ENCODE assay signal across 11 cellular contexts in the genomic region with DNA sequence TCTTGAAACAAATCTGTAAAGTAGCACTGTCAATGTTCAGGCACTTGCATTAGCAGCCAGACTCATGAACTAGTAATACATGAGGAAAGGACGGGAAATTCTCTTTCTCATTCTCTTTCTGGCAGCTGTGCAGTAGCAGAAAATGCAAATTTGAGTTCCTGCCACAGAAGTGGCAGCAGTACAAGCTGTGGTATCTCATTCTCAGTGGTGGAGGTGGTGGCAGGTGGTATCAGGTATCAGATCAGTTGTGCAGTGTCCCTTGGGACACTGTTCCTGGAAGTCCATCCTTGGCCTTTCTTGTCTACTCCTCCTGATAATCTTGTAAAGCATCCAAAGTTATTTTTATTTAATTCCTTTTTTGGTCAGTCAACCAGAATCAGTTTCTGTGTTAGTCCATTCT.
DNase-seq lines count a peak whose midpoint lies in the region; ATAC-seq and TF ChIP-seq lines count a peak whose summit lies in the region.
"Had no signal": no experiment of that assay in that cellular context is flagged by ENCODE, and none has a peak within 500 bp of the region (broad histone marks: within the 10 kb centered on the region; RNA-seq: fewer than 3 reads in every experiment).

No MANE protein-coding gene starts in this region.

- no peaks in the 10 kb centered on the region for H3K4me1 ChIP-seq in right lobe of liver
- H3K4me1 ChIP-seq: foreskin keratinocyte, left ventricle myocardium inferior had no signal

- H3K9me3 Mint-ChIP-seq in activated CD4-positive, alpha-beta T cell treated with anti-CD3 and anti-CD28 coated beads for 36 hours (ENCODE audit: low read depth): peaks cover 3% of the 10 kb centered on the region

- H3K4me3 Mint-ChIP-seq in activated CD4-positive, alpha-beta T cell treated with anti-CD3 and anti-CD28 coated beads for 36 hours: no peak overlapping the region

- H3K27ac ChIP-seq in right lobe of liver: no peak overlapping the region
- H3K27ac ChIP-seq: foreskin keratinocyte, left ventricle myocardium inferior had no signal

- no peaks in the 10 kb centered on the region for H3K9me3 ChIP-seq in right lobe of liver

- no peak for TF ChIP-seq CTCF in GM20000 (IDR thresholded peaks at IDR 0.05; ENCODE audit: extremely low read depth, missing control alignments)
- no peak for TF ChIP-seq CTCF in foreskin fibroblast (IDR thresholded peaks at IDR 0.05; ENCODE audit: low read depth, low read length)
- no peak for TF ChIP-seq CTCF in right lobe of liver (IDR thresholded peaks at IDR 0.05)

- TF ChIP-seq POLR2A in right lobe of liver (IDR thresholded peaks at IDR 0.05): no peak

- ATAC-seq in GM18502 (IDR thresholded peaks at IDR 0.05; ENCODE audit: poor library complexity, unreplicated experiment) (peak; percentile 92), HG03039 (IDR thresholded peaks at IDR 0.05; ENCODE audit: unreplicated experiment) (peak; percentile 91), right lobe of liver (no peak)
- ATAC-seq in activated CD4-positive, alpha-beta T cell treated with anti-CD3 and anti-CD28 coated beads for 36 hours: no peak
- ATAC-seq: foreskin keratinocyte had no signal

- no peaks in the 10 kb centered on the region for H3K36me3 ChIP-seq in right lobe of liver
- H3K36me3 ChIP-seq: left ventricle myocardium inferior had no signal

- POLR2A ChIA-PET in activated CD4-positive, alpha-beta T cell treated with anti-CD3 and anti-CD28 coated beads for 36 hours (lab: Charles Lee): no interaction called here

- DNase-seq in GM20000 (ENCODE audit: low spot score): peak; percentile 19
- DNase-seq in NCI-H2107 treated with DMSO at 0.1 percent for 48 hours (lab: John Stamatoyannopoulos, UW; ENCODE audit: unreplicated experiment): peak; percentile 88
- no peak for DNase-seq in foreskin fibroblast
- DNase-seq in activated CD4-positive, alpha-beta T cell treated with anti-CD3 and anti-CD28 coated beads for 36 hours: no peak
- DNase-seq in right lobe of liver: no peak
- DNase-seq in activated naive CD4-positive, alpha-beta T cell treated with Interleukin-2 at 50 U/mL for 16 hours: no peak
- DNase-seq: foreskin keratinocyte, left ventricle myocardium inferior, NCI-H1417 treated with DMSO at 0.1 percent for 48 hours had no signal

- CTCF ChIA-PET in activated CD4-positive, alpha-beta T cell treated with anti-CD3 and anti-CD28 coated beads for 36 hours (lab: Charles Lee): interaction anchor here (0.7 kb wide), 1 partner anchor 690 kb away, joined by 3 read pairs; no protein-coding TSS in a partner anchor

- H3K4me3 ChIP-seq in foreskin fibroblast (ENCODE audit: low read depth in 1 of 2, low read length in 2 of 2) (no peak overlapping the region), right lobe of liver (no peak overlapping the region)
- H3K4me3 ChIP-seq: left ventricle myocardium inferior had no signal

- H3K36me3 Mint-ChIP-seq in activated CD4-positive, alpha-beta T cell treated with anti-CD3 and anti-CD28 coated beads for 36 hours (ENCODE audit: low read depth): no peaks in the 10 kb centered on the region

- 73% methylated on average over 1 of the region's 1 CpG for WGBS in right lobe of liver (ENCODE audit: insufficient coverage, low coverage, low lambda C conversion rate, missing lambda C conversion rate)

- H3K27me3 Mint-ChIP-seq in activated CD4-positive, alpha-beta T cell treated with anti-CD3 and anti-CD28 coated beads for 36 hours: no peaks in the 10 kb centered on the region

- intact Hi-C loops in activated CD4-positive, alpha-beta T cell treated with anti-CD3 and anti-CD28 coated beads for 36 hours (cut with DNase I, micrococcal nuclease): no loop called here
- intact Hi-C loops in right lobe of liver (cut with DNase I): no loop called here

- H3K4me1 Mint-ChIP-seq in activated CD4-positive, alpha-beta T cell treated with anti-CD3 and anti-CD28 coated beads for 36 hours: no peaks in the 10 kb centered on the region

- no peak overlapping the region for H3K27ac Mint-ChIP-seq in activated CD4-positive, alpha-beta T cell treated with anti-CD3 and anti-CD28 coated beads for 36 hours

- H3K27me3 ChIP-seq in right lobe of liver: no peaks in the 10 kb centered on the region
- H3K27me3 ChIP-seq: foreskin keratinocyte had no signal

Comparison
In these comparisons a context has a peak if more than half of its experiments do, and no peak if none do; other contexts are left out.
1. ATAC-seq: peak in GM18502 (single experiment) and HG03039 (single experiment); none in activated CD4-positive, alpha-beta T cell treated with anti-CD3 and anti-CD28 coated beads for 36 hours (single experiment) and right lobe of liver (0 of 4).
2. DNase-seq: peak in GM20000 (single experiment) and NCI-H2107 treated with DMSO at 0.1 percent for 48 hours (single experiment); none in foreskin fibroblast (0 of 2), activated CD4-positive, alpha-beta T cell treated with anti-CD3 and anti-CD28 coated beads for 36 hours (single experiment), right lobe of liver (0 of 3) and activated naive CD4-positive, alpha-beta T cell treated with Interleukin-2 at 50 U/mL for 16 hours (single experiment).